2 cellular contexts compared by ENCODE assay signal in the genomic region with DNA sequence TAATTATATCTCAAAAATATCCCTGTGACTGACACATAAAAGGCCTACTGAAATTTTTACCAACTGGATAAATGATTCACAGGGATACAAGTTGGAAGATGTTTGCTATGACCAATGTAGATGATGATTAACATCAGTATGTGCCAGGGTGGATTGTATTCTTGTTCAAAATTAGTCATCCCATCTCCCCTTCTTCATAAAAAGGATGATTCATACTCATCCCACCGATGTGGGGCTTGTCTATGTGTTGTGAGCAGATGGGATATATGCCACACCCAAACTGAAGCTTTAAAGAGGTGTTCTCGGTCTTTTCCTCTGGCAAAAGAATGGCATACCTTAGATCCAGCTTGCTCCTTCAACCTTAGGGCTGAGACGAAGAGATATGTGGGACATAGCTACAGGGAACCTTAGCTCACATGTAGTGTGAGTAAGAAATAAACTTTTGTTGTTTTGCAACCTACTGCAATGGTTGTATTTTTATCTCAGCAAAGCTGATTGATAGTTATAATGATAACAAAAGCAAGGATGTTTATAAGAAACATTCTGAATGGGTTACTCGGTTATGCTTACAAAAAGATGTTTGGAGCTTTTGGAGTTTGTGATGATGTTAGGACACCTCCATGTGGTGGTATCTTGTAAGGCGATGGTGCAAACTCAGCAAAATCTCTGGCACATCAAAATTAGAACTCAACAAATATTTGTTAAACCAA.
TF ChIP-seq lines count a peak whose summit lies in the region.

No MANE protein-coding gene starts in this region.

TF ChIP-seq in GM23338, 12 proteins besides CTCF, POLR2A, EP300 and RAD21 (continued from another document):
- TF ChIP-seq ZNF114 (CRISPR knock-in tag; IDR thresholded peaks at IDR 0.05) (no peak), NANOG (IDR thresholded peaks at IDR 0.05; ENCODE audit: borderline replicate concordance) (no peak), JUNB (IDR thresholded peaks at IDR 0.05; ENCODE audit: unreplicated experiment) (no peak)

TF ChIP-seq in H1, 55 proteins besides CTCF, POLR2A, EP300 and RAD21:
- TF ChIP-seq RFX5 (IDR thresholded peaks at IDR 0.05; ENCODE audit: borderline replicate concordance, low read depth, low read length) (no peak), MAFK (IDR thresholded peaks at IDR 0.05; ENCODE audit: low read depth, low read length) (peak; percentile 96)
